In genomic region chr3:188452158-188452772, GRCh38 we compare ENCODE assay signal across 24 cellular contexts.
A peak's percentile ranks its signal among the peaks of the same experiment; 100 is the strongest.
DNase-seq lines count a peak whose midpoint lies in the region; ATAC-seq lines count a peak whose summit lies in the region.
"Had no signal": no experiment of that assay in that cellular context is flagged by ENCODE, and none has a peak within 500 bp of the region (broad histone marks: within the 10 kb centered on the region; RNA-seq: fewer than 3 reads in every experiment).

No MANE protein-coding gene starts in this region.

- H3K9me3 Mint-ChIP-seq in memory B cell: peaks cover 2% of the 10 kb centered on the region
- peaks cover 11 to 14% of the 10 kb centered on the region in 2 donors for H3K9me3 Mint-ChIP-seq in stimulated activated naive B cell treated with anti-CD40 and anti-IgM and Interleukin-4, amounts not matched to agents 10 μg/mL and 1 μg/mL and 100 μg/mL, for 72 hours
- H3K9me3 Mint-ChIP-seq: CD8-positive, alpha-beta memory T cell had no signal

- intact Hi-C loops in Right ventricle myocardium superior (cut with DNase I) (no loop called here), left cardiac atrium (cut with DNase I) (no loop called here)

- no peak overlapping the region for H3K4me3 Mint-ChIP-seq in memory B cell
- H3K4me3 Mint-ChIP-seq in stimulated activated naive B cell treated with anti-CD40 and anti-IgM and Interleukin-4, amounts not matched to agents 10 μg/mL and 1 μg/mL and 100 μg/mL, for 72 hours: no peak overlapping the region
- H3K4me3 Mint-ChIP-seq: CD8-positive, alpha-beta memory T cell had no signal

- H3K27ac Mint-ChIP-seq in memory B cell: peak overlapping the region; percentile 73
- H3K27ac Mint-ChIP-seq in stimulated activated naive B cell treated with anti-CD40 and anti-IgM and Interleukin-4, amounts not matched to agents 10 μg/mL and 1 μg/mL and 100 μg/mL, for 72 hours: peak overlapping the region; percentile 95

- peaks cover 33% of the 10 kb centered on the region for H3K4me1 Mint-ChIP-seq in memory B cell
- H3K4me1 Mint-ChIP-seq in stimulated activated naive B cell treated with anti-CD40 and anti-IgM and Interleukin-4, amounts not matched to agents 10 μg/mL and 1 μg/mL and 100 μg/mL, for 72 hours: peaks cover 38 to 65% of the 10 kb centered on the region in 2 donors

- peak; percentile 26 for ATAC-seq in Right ventricle myocardium superior (ENCODE audit: poor library complexity)
- no peak for ATAC-seq in left cardiac atrium
- ATAC-seq in memory B cell (ENCODE audit: low read depth): no peak
- ATAC-seq in stimulated activated naive B cell treated with anti-CD40 and anti-IgM and Interleukin-4, amounts not matched to agents 10 μg/mL and 1 μg/mL and 100 μg/mL, for 72 hours (replicated peaks): no peak
- no peak for ATAC-seq in GM18867 (IDR thresholded peaks at IDR 0.05; ENCODE audit: unreplicated experiment)
- ATAC-seq: K562 had no signal

- no peak for DNase-seq in Right ventricle myocardium superior
- DNase-seq in left cardiac atrium: no peak
- DNase-seq in dermis blood vessel endothelial cell: peak; percentile 85
- DNase-seq in memory B cell (ENCODE audit: low spot score in 2 of 2): no peak
- no peak for DNase-seq in stimulated activated naive B cell treated with anti-CD40 and anti-IgM and Interleukin-4, amounts not matched to agents 10 μg/mL and 1 μg/mL and 100 μg/mL, for 72 hours
- no peak for DNase-seq in SHP77 (lab: John Stamatoyannopoulos, UW)
- no peak for DNase-seq in SHP77 treated with DMSO at 0.1 percent for 48 hours (lab: John Stamatoyannopoulos, UW)
- DNase-seq: ACHN; C1 segment of cervical spinal cord; Calu3; CD8-positive, alpha-beta memory T cell; DMS153; GOT3; HCEC 1CT; MG63; NCI-H1048; NCI-H1417 treated with DMSO at 0.1 percent for 48 hours; NCI-H187; NCI-H446; NCI-H526; OCI-M1; SK-N-SH had no signal

- peaks cover 19% of the 10 kb centered on the region for H3K36me3 Mint-ChIP-seq in memory B cell
- H3K36me3 Mint-ChIP-seq in stimulated activated naive B cell treated with anti-CD40 and anti-IgM and Interleukin-4, amounts not matched to agents 10 μg/mL and 1 μg/mL and 100 μg/mL, for 72 hours: peaks cover 18 to 40% of the 10 kb centered on the region in 2 donors

- H3K27me3 Mint-ChIP-seq in memory B cell: no peaks in the 10 kb centered on the region
- no peaks in the 10 kb centered on the region for H3K27me3 Mint-ChIP-seq in stimulated activated naive B cell treated with anti-CD40 and anti-IgM and Interleukin-4, amounts not matched to agents 10 μg/mL and 1 μg/mL and 100 μg/mL, for 72 hours
- H3K27me3 Mint-ChIP-seq: CD8-positive, alpha-beta memory T cell had no signal
